ENCODE assay signal across 19 cellular contexts in the genomic region with DNA sequence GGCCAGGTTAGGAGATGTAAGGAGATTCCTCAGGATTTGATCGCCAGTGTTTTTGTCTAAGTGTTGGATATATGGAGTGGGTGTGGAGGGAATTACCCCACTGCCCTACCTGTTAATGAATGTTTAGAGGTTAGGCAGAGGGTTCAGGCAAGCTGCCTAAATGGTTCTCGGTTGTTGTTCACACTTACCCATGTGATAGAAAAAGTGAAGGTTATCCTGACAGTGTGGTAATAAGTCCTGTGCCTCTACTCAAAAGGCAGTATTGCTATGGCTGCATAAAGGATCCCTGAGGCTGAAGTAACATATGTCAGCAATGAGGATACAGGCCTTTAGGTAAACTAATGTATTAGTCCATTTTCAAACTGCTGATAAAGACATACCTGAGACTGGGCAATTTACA.
DNase-seq lines count a peak whose midpoint lies in the region; ATAC-seq and TF ChIP-seq lines count a peak whose summit lies in the region.
"Had no signal": no experiment of that assay in that cellular context is flagged by ENCODE, and none has a peak within 500 bp of the region (broad histone marks: within the 10 kb centered on the region; RNA-seq: fewer than 3 reads in every experiment).

No MANE protein-coding gene starts in this region.

- 73 to 89% (median 82%) methylated on average over 2 of the region's 2 CpGs for WGBS in heart left ventricle, 4 donors

- no peaks in the 10 kb centered on the region for H3K36me3 ChIP-seq in naive thymus-derived CD4-positive, alpha-beta T cell (ENCODE audit: control insufficient read depth in 2 of 3, insufficient read depth in 3 of 3, low read length in 3 of 3)
- H3K36me3 ChIP-seq in heart left ventricle = no peaks in the 10 kb centered on the region
- H3K36me3 ChIP-seq: BE2C had no signal

- ATAC-seq in GM18858 (IDR thresholded peaks at IDR 0.05; ENCODE audit: unreplicated experiment) = peak; percentile 47
- ATAC-seq in GM21447 (IDR thresholded peaks at IDR 0.05; ENCODE audit: unreplicated experiment) = peak; percentile 64
- ATAC-seq in HG02973 (IDR thresholded peaks at IDR 0.05; ENCODE audit: unreplicated experiment) = peak; percentile 59
- ATAC-seq in naive thymus-derived CD4-positive, alpha-beta T cell = no peak
- no peak for ATAC-seq in heart left ventricle
- ATAC-seq: A549, HCT116, HepG2 had no signal

- peaks cover 4 to 64% (median 32%) of the 10 kb centered on the region in 11 donors for H3K9me3 Mint-ChIP-seq in naive thymus-derived CD4-positive, alpha-beta T cell

- no peak overlapping the region for H3K4me3 Mint-ChIP-seq in naive thymus-derived CD4-positive, alpha-beta T cell
- H3K4me3 Mint-ChIP-seq: CD4-positive, alpha-beta memory T cell had no signal

- TF ChIP-seq CTCF in heart left ventricle (IDR thresholded peaks at IDR 0.05) = no peak

- TF ChIP-seq POLR2A in heart left ventricle (IDR thresholded peaks at IDR 0.05) = no peak

- no peak overlapping the region for H3K27ac Mint-ChIP-seq in naive thymus-derived CD4-positive, alpha-beta T cell
- H3K27ac Mint-ChIP-seq: CD4-positive, alpha-beta memory T cell had no signal

- H3K27ac ChIP-seq in naive thymus-derived CD4-positive, alpha-beta T cell (ENCODE audit: low read depth, low read length) = no peak overlapping the region
- no peak overlapping the region for H3K27ac ChIP-seq in heart left ventricle
- H3K27ac ChIP-seq: A549, C4-2B, GM23248, KMS-11 had no signal

- DNase-seq in renal cortical epithelial cell (ENCODE audit: low read depth) (peak; percentile 15), dermis blood vessel endothelial cell (no peak), D341Med (ENCODE audit: low spot score) (no peak), heart left ventricle (no peak)
- DNase-seq in naive thymus-derived CD4-positive, alpha-beta T cell = no peak
- DNase-seq: BE2C; CD4-positive, alpha-beta memory T cell; COR-L47; DMS53; GF-D8; GM23248 had no signal

- POLR2A ChIA-PET in naive thymus-derived CD4-positive, alpha-beta T cell (lab: Charles Lee) = no interaction called here

- H3K36me3 Mint-ChIP-seq in naive thymus-derived CD4-positive, alpha-beta T cell = peaks cover 2 to 38% (median 25%) of the 10 kb centered on the region in 5 donors

- H3K27me3 Mint-ChIP-seq in naive thymus-derived CD4-positive, alpha-beta T cell = no peaks in the 10 kb centered on the region
- H3K27me3 Mint-ChIP-seq: CD4-positive, alpha-beta memory T cell had no signal

- no peaks in the 10 kb centered on the region for H3K4me1 ChIP-seq in naive thymus-derived CD4-positive, alpha-beta T cell (ENCODE audit: control insufficient read depth in 2 of 2, insufficient read depth in 2 of 2, low read length in 2 of 2)
- peaks cover 0 to 16% (median 5%) of the 10 kb centered on the region in 12 donors for H3K4me1 ChIP-seq in heart left ventricle
- H3K4me1 ChIP-seq: A549 had no signal

- H3K27me3 ChIP-seq in naive thymus-derived CD4-positive, alpha-beta T cell (ENCODE audit: control insufficient read depth in 2 of 2, insufficient read depth in 2 of 2, low read length in 2 of 2) = no peaks in the 10 kb centered on the region
- no peaks in the 10 kb centered on the region for H3K27me3 ChIP-seq in heart left ventricle
- H3K27me3 ChIP-seq: BE2C had no signal

- CTCF ChIA-PET in naive thymus-derived CD4-positive, alpha-beta T cell (lab: Charles Lee) = no interaction called here

- H3K9me3 ChIP-seq in naive thymus-derived CD4-positive, alpha-beta T cell (ENCODE audit: control insufficient read depth in 2 of 3, low read length in 3 of 3) = peaks cover 0 to 19% (median 0%) of the 10 kb centered on the region in 3 experiments
- peaks cover 0 to 24% (median 17%) of the 10 kb centered on the region in 12 donors for H3K9me3 ChIP-seq in heart left ventricle

- no peak overlapping the region for H3K4me3 ChIP-seq in naive thymus-derived CD4-positive, alpha-beta T cell (ENCODE audit: low read length)
- no peak overlapping the region for H3K4me3 ChIP-seq in heart left ventricle
- H3K4me3 ChIP-seq: A549, GM23248 had no signal

- intact Hi-C loops in naive thymus-derived CD4-positive, alpha-beta T cell (cut with micrococcal nuclease) = loop anchor here (5.0 kb wide), 2 partner anchors 517 to 667 kb away; no protein-coding TSS in a partner anchor
- intact Hi-C loops in heart left ventricle (cut with DNase I) = loop anchor here in 5 of 10 donors (5.0 to 10.0 kb wide), 6 partner anchors 42 to 495 kb away; no protein-coding TSS in a partner anchor

- H3K4me1 Mint-ChIP-seq in naive thymus-derived CD4-positive, alpha-beta T cell = peaks cover 0 to 16% (median 6%) of the 10 kb centered on the region in 7 donors

Comparison
In these comparisons a context has a peak if more than half of its experiments do, and no peak if none do; other contexts are left out.
1. ATAC-seq: peak in GM18858 (single experiment), GM21447 (single experiment) and HG02973 (single experiment); none in naive thymus-derived CD4-positive, alpha-beta T cell (single experiment) and heart left ventricle (0 of 4).